ENCODE assay signal across 25 cellular contexts in the genomic region with DNA sequence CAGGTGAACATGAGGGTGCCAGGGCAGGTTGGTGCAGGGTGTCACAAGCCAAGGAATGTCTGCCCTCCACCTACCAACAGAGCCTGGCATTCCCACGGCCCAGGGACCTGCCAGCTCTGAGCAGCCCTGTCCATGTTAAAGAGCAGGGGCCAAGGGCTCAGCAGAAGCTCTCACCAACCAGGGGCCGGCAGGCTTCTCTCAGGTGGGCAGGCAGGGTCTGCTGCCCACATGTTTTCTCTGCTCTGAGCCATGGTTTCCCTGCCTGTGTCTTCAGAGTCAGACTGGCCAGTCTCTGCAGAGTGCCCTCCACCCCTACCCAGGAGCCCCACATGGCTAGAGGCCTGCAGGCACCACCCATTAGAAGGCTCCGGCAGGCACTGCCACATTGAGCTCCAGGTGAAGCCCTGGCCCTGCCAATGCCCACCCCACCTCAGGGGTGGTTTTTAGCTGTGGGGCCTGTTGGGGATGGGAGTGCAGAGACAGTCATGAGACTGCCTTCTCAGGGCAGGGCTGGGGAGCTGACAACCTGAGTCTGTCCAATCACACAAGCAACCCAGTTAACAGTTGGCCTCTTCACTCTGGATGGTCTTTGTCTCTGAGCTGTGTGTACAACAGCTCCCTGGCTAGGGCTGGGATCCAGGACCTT.
DNase-seq lines count a peak whose midpoint lies in the region; ATAC-seq and TF ChIP-seq lines count a peak whose summit lies in the region.
"Had no signal": no experiment of that assay in that cellular context is flagged by ENCODE, and none has a peak within 500 bp of the region (broad histone marks: within the 10 kb centered on the region; RNA-seq: fewer than 3 reads in every experiment).

No MANE protein-coding gene starts in this region.

- no peak overlapping the region for H3K4me2 ChIP-seq in PC-3 (ENCODE audit: low read length)

- in situ Hi-C loops in brain microvascular endothelial cell (cut with HindIII; ENCODE audit: low pct_ligation_motif_present, low sequenced_read_pairs), result no loop called here

- no peak; the same call in 1 of the 2 replicates for ATAC-seq in PC-3
- ATAC-seq: left colon; right cardiac atrium; stimulated activated memory B cell treated with anti-CD40 and anti-IgM and Interleukin-4, amounts not matched to agents 10 μg/mL and 1 μg/mL and 100 μg/mL, for 72 hours had no signal

- H3F3A ChIP-seq in PC-3 (ENCODE audit: low read length, unreplicated experiment), result no peaks in the 10 kb centered on the region

- POLR2A ChIA-PET in PC-3 (lab: Charles Lee; ENCODE audit: unreplicated experiment), result no interaction called here

- H3K36me3 ChIP-seq in brain microvascular endothelial cell (replicated peaks) (no peaks in the 10 kb centered on the region), PC-3 (ENCODE audit: low read depth, low read length) (no peaks in the 10 kb centered on the region)
- H3K36me3 ChIP-seq: esophagus squamous epithelium, tibial nerve had no signal

- H3K79me2 ChIP-seq in PC-3 (ENCODE audit: low read length), result no peaks in the 10 kb centered on the region

- H3K27ac ChIP-seq in brain microvascular endothelial cell, result no peak overlapping the region
- H3K27ac ChIP-seq in PC-3 (ENCODE audit: low read length), result no peak overlapping the region
- H3K27ac ChIP-seq: esophagus squamous epithelium, SK-N-MC, tibial nerve had no signal

- peak overlapping the region; percentile 43; the same call in 1 of the 2 replicates for H3K27ac Mint-ChIP-seq in HFFc6
- H3K27ac Mint-ChIP-seq: B cell; stimulated activated memory B cell treated with anti-CD40 and anti-IgM and Interleukin-4, amounts not matched to agents 10 μg/mL and 1 μg/mL and 100 μg/mL, for 72 hours; T-helper 2 cell treated with Interferon-gamma antibody and Interleukin-4, amounts not matched to agents 5 μg/mL and 100 μg/mL, for 36 hours had no signal

- H3K27me3 ChIP-seq in brain microvascular endothelial cell (replicated peaks), result no peaks in the 10 kb centered on the region
- H3K27me3 ChIP-seq in PC-3 (ENCODE audit: low read length), result peaks cover 4% of the 10 kb centered on the region; the same call in 1 of the 2 replicates

- DNase-seq in DMS153 (lab: John Stamatoyannopoulos, UW), result peak; percentile 5
- no peak for DNase-seq in DMS153 treated with DMSO at 0.1 percent for 48 hours (lab: John Stamatoyannopoulos, UW; ENCODE audit: unreplicated experiment)
- no peak for DNase-seq in HFFc6
- DNase-seq in medulla oblongata (ENCODE audit: extremely low spot score), result peak; percentile 49
- peak; percentile 15 for DNase-seq in stimulated activated CD8-positive, alpha-beta memory T cell treated with anti-CD3 and anti-CD28 coated beads, Interleukin-4, amount 100 ng/mL, for 48 hours
- no peak for DNase-seq in foreskin fibroblast
- DNase-seq in brain microvascular endothelial cell, result no peak
- no peak for DNase-seq in PC-3
- DNase-seq: 8988T; activated naive CD4-positive, alpha-beta T cell; aorta; DMS53; effector CD8-positive, alpha-beta T cell; esophagus squamous epithelium; left colon; NCI-H2029 treated with DMSO at 0.1 percent for 48 hours; NCI-H446 treated with DMSO at 0.1 percent for 48 hours; nucleus accumbens; stimulated activated CD4-positive, alpha-beta T cell treated with anti-CD3 and anti-CD28 coated beads, Interleukin-15, amount 100 ng/mL, for 24 hours had no signal

- BruUV-seq in PC-3 (replicated peaks; lab: Mats Ljungman, UMichigan), result no TSS peak

- H4K20me1 ChIP-seq in PC-3 (ENCODE audit: low read length), result no peaks in the 10 kb centered on the region

- no peak overlapping the region for H3K4me3 ChIP-seq in foreskin fibroblast (ENCODE audit: low read depth in 1 of 2, low read length in 2 of 2)
- no peak overlapping the region for H3K4me3 ChIP-seq in brain microvascular endothelial cell (ENCODE audit: low read depth, low read length)
- H3K4me3 ChIP-seq in PC-3 (ENCODE audit: low read length), result no peak overlapping the region
- H3K4me3 ChIP-seq: esophagus squamous epithelium, SK-N-MC, tibial nerve had no signal

- no peak overlapping the region for H2AFZ ChIP-seq in PC-3 (ENCODE audit: low read length)

- peaks cover 11% of the 10 kb centered on the region for H3K27me3 Mint-ChIP-seq in HFFc6 (ENCODE audit: insufficient read depth)
- H3K27me3 Mint-ChIP-seq: B cell; stimulated activated memory B cell treated with anti-CD40 and anti-IgM and Interleukin-4, amounts not matched to agents 10 μg/mL and 1 μg/mL and 100 μg/mL, for 72 hours had no signal

- H3K9me3 ChIP-seq in PC-3 (ENCODE audit: low read length), result no peaks in the 10 kb centered on the region
- H3K9me3 ChIP-seq: esophagus squamous epithelium had no signal

- H3K9me2 ChIP-seq in PC-3 (replicated peaks; ENCODE audit: low read length), result no peaks in the 10 kb centered on the region

- H3K4me1 Mint-ChIP-seq in HFFc6 (ENCODE audit: low read depth), result peaks cover 31% of the 10 kb centered on the region
- H3K4me1 Mint-ChIP-seq: B cell; stimulated activated memory B cell treated with anti-CD40 and anti-IgM and Interleukin-4, amounts not matched to agents 10 μg/mL and 1 μg/mL and 100 μg/mL, for 72 hours had no signal

- TF ChIP-seq CTCF in HFFc6 (IDR thresholded peaks at IDR 0.05), result no peak
- TF ChIP-seq CTCF in foreskin fibroblast (IDR thresholded peaks at IDR 0.05; ENCODE audit: low read depth, low read length), result no peak
- no peak for TF ChIP-seq CTCF in brain microvascular endothelial cell (IDR thresholded peaks at IDR 0.05; ENCODE audit: low read depth, low read length, missing control alignments)
- TF ChIP-seq CTCF in PC-3 (conservative IDR thresholded peaks at IDR 0.05; ENCODE audit: low read depth, low read length), result no peak

- no peaks in the 10 kb centered on the region for H3K9me3 Mint-ChIP-seq in HFFc6
- H3K9me3 Mint-ChIP-seq: stimulated activated memory B cell treated with anti-CD40 and anti-IgM and Interleukin-4, amounts not matched to agents 10 μg/mL and 1 μg/mL and 100 μg/mL, for 72 hours; T-helper 2 cell treated with Interferon-gamma antibody and Interleukin-4, amounts not matched to agents 5 μg/mL and 100 μg/mL, for 36 hours had no signal

- no peak overlapping the region for H3K4me3 Mint-ChIP-seq in HFFc6
- H3K4me3 Mint-ChIP-seq: B cell; stimulated activated memory B cell treated with anti-CD40 and anti-IgM and Interleukin-4, amounts not matched to agents 10 μg/mL and 1 μg/mL and 100 μg/mL, for 72 hours; T-helper 2 cell treated with Interferon-gamma antibody and Interleukin-4, amounts not matched to agents 5 μg/mL and 100 μg/mL, for 36 hours had no signal

- H3K9ac ChIP-seq in PC-3 (ENCODE audit: low read length), result no peak overlapping the region

- H3K36me3 Mint-ChIP-seq in HFFc6 (ENCODE audit: low read depth), result peaks cover 17% of the 10 kb centered on the region
- H3K36me3 Mint-ChIP-seq: stimulated activated memory B cell treated with anti-CD40 and anti-IgM and Interleukin-4, amounts not matched to agents 10 μg/mL and 1 μg/mL and 100 μg/mL, for 72 hours had no signal

- intact Hi-C loops in PC-3 (cut with micrococcal nuclease), result no loop called here

- CTCF ChIA-PET in PC-3 (lab: Charles Lee), result no interaction called here

- H3K4me1 ChIP-seq in PC-3 (ENCODE audit: insufficient read depth, low read length), result no peaks in the 10 kb centered on the region

Comparison
In these comparisons a context has a peak if more than half of its experiments do, and no peak if none do; other contexts are left out.
1. DNase-seq: peak in DMS153 (single experiment), medulla oblongata (single experiment) and stimulated activated CD8-positive, alpha-beta memory T cell treated with anti-CD3 and anti-CD28 coated beads, Interleukin-4, amount 100 ng/mL, for 48 hours (single experiment); none in DMS153 treated with DMSO at 0.1 percent for 48 hours (single experiment), HFFc6 (single experiment), foreskin fibroblast (0 of 2), brain microvascular endothelial cell (single experiment) and PC-3 (single experiment).